ENCODE assay signal across 11 cellular contexts in the genomic region with DNA sequence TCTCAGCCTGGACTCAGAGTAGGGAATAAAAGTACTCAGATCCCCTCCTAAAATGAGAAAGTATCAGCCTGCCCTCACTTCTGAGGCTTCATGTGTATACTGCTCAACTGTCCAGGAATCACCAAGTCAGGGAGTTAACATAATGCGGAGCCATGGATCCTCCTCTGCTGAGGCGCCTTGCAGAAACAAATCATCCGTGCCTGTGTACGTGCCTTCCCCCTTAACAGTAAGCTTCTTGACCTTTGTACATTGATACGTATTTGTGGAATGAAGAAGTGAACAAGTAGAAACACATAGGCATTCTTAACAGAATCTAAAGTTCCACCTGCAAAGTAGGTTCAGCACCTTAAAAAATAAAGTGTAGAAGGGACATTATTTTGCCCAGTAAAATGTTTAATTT.
A peak's percentile ranks its signal among the peaks of the same experiment; 100 is the strongest.
DNase-seq lines count a peak whose midpoint lies in the region; ATAC-seq lines count a peak whose summit lies in the region.
"Had no signal": no experiment of that assay in that cellular context is flagged by ENCODE, and none has a peak within 500 bp of the region (broad histone marks: within the 10 kb centered on the region; RNA-seq: fewer than 3 reads in every experiment).

No MANE protein-coding gene starts in this region.

- in situ Hi-C loops in G401 (cut with HindIII; ENCODE audit: low sequenced_read_pairs): no loop called here

- H3K36me3 Mint-ChIP-seq in dendritic cell treated with granulocyte-macrophage colony-stimulating factor and Interleukin-4, amounts not matched to agents 40 ng/mL and 50 ng/mL, for 4 days (ENCODE audit: low read depth): peaks cover 42% of the 10 kb centered on the region
- peaks cover 0 to 8% (median 0%) of the 10 kb centered on the region in 5 donors for H3K36me3 Mint-ChIP-seq in naive thymus-derived CD4-positive, alpha-beta T cell

- H3K4me3 ChIP-seq in naive thymus-derived CD4-positive, alpha-beta T cell (ENCODE audit: low read length): no peak overlapping the region
- H3K4me3 ChIP-seq: BLaER1 treated with 17β-estradiol and CSF1 and Interleukin-3, amounts not matched to agents 10 nM and 100 nM; SJSA1 had no signal

- H3K36me3 ChIP-seq in KOPT-K1 (ENCODE audit: insufficient read depth, low read length): no peaks in the 10 kb centered on the region
- H3K36me3 ChIP-seq in naive thymus-derived CD4-positive, alpha-beta T cell (ENCODE audit: control insufficient read depth in 2 of 3, insufficient read depth in 3 of 3, low read length in 3 of 3): no peaks in the 10 kb centered on the region
- H3K36me3 ChIP-seq: BLaER1 treated with 17β-estradiol and CSF1 and Interleukin-3, amounts not matched to agents 10 nM and 100 nM; neutrophil; SJSA1 had no signal

- peak overlapping the region; percentile 63 for H3K27ac ChIP-seq in KOPT-K1 (ENCODE audit: low read depth, low read length, poor library complexity, severe bottlenecking)
- no peak overlapping the region for H3K27ac ChIP-seq in naive thymus-derived CD4-positive, alpha-beta T cell (ENCODE audit: low read depth, low read length)
- H3K27ac ChIP-seq in substantia nigra (ENCODE audit: low read depth, low read length, poor library complexity, severe bottlenecking): no peak overlapping the region
- H3K27ac ChIP-seq: BLaER1 treated with 17β-estradiol and CSF1 and Interleukin-3, amounts not matched to agents 10 nM and 100 nM; neutrophil; SJSA1 had no signal

- CTCF ChIA-PET in naive thymus-derived CD4-positive, alpha-beta T cell (lab: Charles Lee): no interaction called here

- H3K4me3 Mint-ChIP-seq in dendritic cell treated with granulocyte-macrophage colony-stimulating factor and Interleukin-4, amounts not matched to agents 40 ng/mL and 50 ng/mL, for 4 days: peak overlapping the region; percentile 39
- H3K4me3 Mint-ChIP-seq in naive thymus-derived CD4-positive, alpha-beta T cell: peak overlapping the region in 5 of 10 donors; percentile 1 to 88 (median 30)

- H3K27me3 Mint-ChIP-seq in dendritic cell treated with granulocyte-macrophage colony-stimulating factor and Interleukin-4, amounts not matched to agents 40 ng/mL and 50 ng/mL, for 4 days: no peaks in the 10 kb centered on the region
- H3K27me3 Mint-ChIP-seq in naive thymus-derived CD4-positive, alpha-beta T cell: no peaks in the 10 kb centered on the region

- DNase-seq in CD1c-positive myeloid dendritic cell (ENCODE audit: extremely low spot score) (peak; percentile 47), DMS 273 (lab: John Stamatoyannopoulos, UW; ENCODE audit: unreplicated experiment) (no peak), GDM1 (lab: John Stamatoyannopoulos, UW) (no peak), substantia nigra (lab: John Stamatoyannopoulos, UW) (no peak), G401 (ENCODE audit: low spot score) (no peak)
- DNase-seq in naive thymus-derived CD4-positive, alpha-beta T cell: no peak

- no peaks in the 10 kb centered on the region for H3K27me3 ChIP-seq in naive thymus-derived CD4-positive, alpha-beta T cell (ENCODE audit: control insufficient read depth in 2 of 2, insufficient read depth in 2 of 2, low read length in 2 of 2)
- H3K27me3 ChIP-seq: BLaER1 treated with 17β-estradiol and CSF1 and Interleukin-3, amounts not matched to agents 10 nM and 100 nM; neutrophil; SJSA1 had no signal

- H3K4me1 ChIP-seq in naive thymus-derived CD4-positive, alpha-beta T cell (ENCODE audit: control insufficient read depth in 2 of 2, insufficient read depth in 2 of 2, low read length in 2 of 2): peaks cover 0 to 11% of the 10 kb centered on the region in 2 donors
- H3K4me1 ChIP-seq: SJSA1 had no signal

- peaks cover 74% of the 10 kb centered on the region for H3K4me1 Mint-ChIP-seq in dendritic cell treated with granulocyte-macrophage colony-stimulating factor and Interleukin-4, amounts not matched to agents 40 ng/mL and 50 ng/mL, for 4 days (ENCODE audit: low read depth)
- peaks cover 9 to 48% (median 25%) of the 10 kb centered on the region in 7 donors for H3K4me1 Mint-ChIP-seq in naive thymus-derived CD4-positive, alpha-beta T cell

- no peaks in the 10 kb centered on the region for H3K9me3 ChIP-seq in KOPT-K1 (ENCODE audit: insufficient read depth, low read length, poor library complexity, severe bottlenecking)
- H3K9me3 ChIP-seq in naive thymus-derived CD4-positive, alpha-beta T cell (ENCODE audit: control insufficient read depth in 2 of 3, low read length in 3 of 3): no peaks in the 10 kb centered on the region
- H3K9me3 ChIP-seq: neutrophil, SJSA1 had no signal

- no peak for ATAC-seq in naive thymus-derived CD4-positive, alpha-beta T cell

- no peaks in the 10 kb centered on the region for H3K9me3 Mint-ChIP-seq in dendritic cell treated with granulocyte-macrophage colony-stimulating factor and Interleukin-4, amounts not matched to agents 40 ng/mL and 50 ng/mL, for 4 days
- peaks cover 0 to 1% (median 0%) of the 10 kb centered on the region in 11 donors for H3K9me3 Mint-ChIP-seq in naive thymus-derived CD4-positive, alpha-beta T cell

- intact Hi-C loops in dendritic cell treated with granulocyte-macrophage colony-stimulating factor and Interleukin-4, amounts not matched to agents 40 ng/mL and 50 ng/mL, for 4 days (cut with micrococcal nuclease): no loop called here
- intact Hi-C loops in naive thymus-derived CD4-positive, alpha-beta T cell (cut with micrococcal nuclease): loop anchor here in 1 of 2 donors (2.0 kb wide), 1 partner anchor 61 kb away; the partner anchor contains the start of gene ARHGAP10

- POLR2A ChIA-PET in naive thymus-derived CD4-positive, alpha-beta T cell (lab: Charles Lee): interaction anchor here (1.1 to 1.2 kb wide), 2 partner anchors 8 to 14 kb away, joined by 3 read pairs; no protein-coding TSS in a partner anchor

- peak overlapping the region; percentile 61 for H3K27ac Mint-ChIP-seq in dendritic cell treated with granulocyte-macrophage colony-stimulating factor and Interleukin-4, amounts not matched to agents 40 ng/mL and 50 ng/mL, for 4 days
- peak overlapping the region in 5 of 9 donors; percentile 18 to 89 (median 42) for H3K27ac Mint-ChIP-seq in naive thymus-derived CD4-positive, alpha-beta T cell
